ENCODE assay signal across 27 cellular contexts in the genomic region with DNA sequence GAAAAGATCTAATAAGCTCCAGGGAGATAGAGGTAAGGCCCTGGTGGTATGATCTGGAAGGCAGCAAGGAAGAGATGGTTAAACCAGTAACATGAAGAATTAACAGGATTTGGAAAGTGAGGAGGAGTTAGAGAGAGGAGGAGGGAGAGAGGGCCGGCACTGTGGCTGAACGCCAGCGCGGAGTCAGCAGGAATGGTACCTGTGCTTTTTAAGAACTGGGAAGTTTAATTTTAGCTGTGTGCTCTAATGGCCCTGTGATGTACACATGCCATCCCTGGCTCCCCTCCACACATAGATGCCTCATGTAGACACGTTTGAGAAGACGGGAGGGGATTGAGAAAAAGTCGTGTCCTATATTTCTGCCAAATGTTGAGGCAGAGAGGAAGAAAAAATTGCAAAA. TPM values are rescaled to one million over a fixed set of nuclear protein-coding genes. Genes with fewer than 3 reads are reported as not detected.
"Had no signal": no experiment of that assay in that cellular context is flagged by ENCODE, and none has a peak within 500 bp of the region (broad histone marks: within the 10 kb centered on the region; RNA-seq: fewer than 3 reads in every experiment).

No MANE protein-coding gene starts in this region.

- ATAC-seq: activated T-cell treated with anti-CD3 and anti-CD28 coated beads, Interleukin-2, amount 50 U/mL, for 72 hours; Panc1 had no signal

- H3K27ac ChIP-seq: brain microvascular endothelial cell, cardiac muscle cell, RWPE1 had no signal

- H3K27ac Mint-ChIP-seq: activated B cell treated with CpG ODN at 0.5 μM for 24 hours; activated CD4-positive, alpha-beta T cell treated with anti-CD3 and anti-CD28 coated beads, Interleukin-2, amount 10 ng/mL, durations not matched to agents 24 days and 14 days; activated naive CD4-positive, alpha-beta T cell treated with anti-CD3 and anti-CD28 coated beads, Interleukin-2, amount 10 ng/mL, durations not matched to agents 7 days and 5 days; activated naive CD8-positive, alpha-beta T cell treated with anti-CD3 and anti-CD28 coated beads for 36 hours; activated T-cell treated with anti-CD3 and anti-CD28 coated beads, Interleukin-2, amount 50 U/mL, for 72 hours; activated T-helper 2 cell treated with anti-CD3 and anti-CD28 coated beads, Interferon-gamma antibody, Interleukin-2, Interleukin-4, amounts not matched to agents 10 μg/mL and 5 μg/mL and 100 μg/mL, durations not matched to agents 14 hours and 24 hours and 36 hours; T-helper 1 cell treated with Interleukin-12 subunit alpha and Interleukin-12 subunit beta and Interleukin-4 antibody, amounts not matched to agents 30 μg/mL and 1 μg/mL, for 36 hours had no signal

- H3K4me3 ChIP-seq: cardiac muscle cell had no signal

- H3K4me1 Mint-ChIP-seq: activated CD4-positive, alpha-beta T cell treated with anti-CD3 and anti-CD28 coated beads, Interleukin-2, amount 10 ng/mL, durations not matched to agents 24 days and 14 days; activated naive CD4-positive, alpha-beta T cell treated with anti-CD3 and anti-CD28 coated beads, Interleukin-2, amount 10 ng/mL, durations not matched to agents 7 days and 5 days; activated naive CD8-positive, alpha-beta T cell treated with anti-CD3 and anti-CD28 coated beads for 36 hours had no signal

- H3K27me3 ChIP-seq: brain microvascular endothelial cell, cardiac muscle cell had no signal

- H3K4me3 Mint-ChIP-seq: activated B cell treated with CpG ODN at 0.5 μM for 24 hours; activated CD4-positive, alpha-beta T cell treated with anti-CD3 and anti-CD28 coated beads, Interleukin-2, amount 10 ng/mL, durations not matched to agents 24 days and 14 days; activated naive CD4-positive, alpha-beta T cell treated with anti-CD3 and anti-CD28 coated beads, Interleukin-2, amount 10 ng/mL, durations not matched to agents 7 days and 5 days; activated naive CD8-positive, alpha-beta T cell treated with anti-CD3 and anti-CD28 coated beads for 36 hours; activated T-cell treated with anti-CD3 and anti-CD28 coated beads, Interleukin-2, amount 50 U/mL, for 72 hours; T-helper 1 cell treated with Interleukin-12 subunit alpha and Interleukin-12 subunit beta and Interleukin-4 antibody, amounts not matched to agents 30 μg/mL and 1 μg/mL, for 36 hours had no signal

- H3K36me3 ChIP-seq: brain microvascular endothelial cell, cardiac muscle cell had no signal

- DNase-seq: activated B cell treated with CpG ODN at 0.5 μM for 24 hours; activated CD4-positive, alpha-beta T cell treated with anti-CD3 and anti-CD28 coated beads for 1 hour; activated CD4-positive, alpha-beta T cell treated with anti-CD3 and anti-CD28 coated beads, Interleukin-2, amount 10 ng/mL, durations not matched to agents 24 days and 14 days; activated CD4-positive, alpha-beta T cell treated with anti-CD3 and anti-CD28 coated beads, Interleukin-2, amount 50 U/mL, for 48 hours; activated gamma-delta T cell treated with Interleukin-2 at 50 U/mL for 16 hours; activated naive CD4-positive, alpha-beta T cell treated with anti-CD3 and anti-CD28 coated beads, Interleukin-2, amount 10 ng/mL, durations not matched to agents 7 days and 5 days; activated naive CD8-positive, alpha-beta T cell treated with anti-CD3 and anti-CD28 coated beads for 36 hours; activated T-cell treated with anti-CD3 and anti-CD28 coated beads, Interleukin-2, amount 50 U/mL, for 72 hours; brain microvascular endothelial cell; IMR-90; Kasumi-1; KBM-7; NCI-H1048; NCI-H146; NCI-H187 treated with DMSO at 0.1 percent for 48 hours; NCI-H2081 treated with DMSO at 0.1 percent for 48 hours; NCI-H446; NCI-H524; NK-92 treated with Interleukin-12 subunit alpha and Interleukin-12 subunit beta, amount 100 ng/mL, for 24 hours; OCI-M1; SHP77 treated with DMSO at 0.1 percent for 48 hours had no signal

- H3K36me3 Mint-ChIP-seq: activated naive CD4-positive, alpha-beta T cell treated with anti-CD3 and anti-CD28 coated beads, Interleukin-2, amount 10 ng/mL, durations not matched to agents 7 days and 5 days; activated naive CD8-positive, alpha-beta T cell treated with anti-CD3 and anti-CD28 coated beads for 36 hours had no signal

- H3K9me3 Mint-ChIP-seq: activated B cell treated with CpG ODN at 0.5 μM for 24 hours; activated CD4-positive, alpha-beta T cell treated with anti-CD3 and anti-CD28 coated beads, Interleukin-2, amount 10 ng/mL, durations not matched to agents 24 days and 14 days; activated naive CD4-positive, alpha-beta T cell treated with anti-CD3 and anti-CD28 coated beads, Interleukin-2, amount 10 ng/mL, durations not matched to agents 7 days and 5 days; activated naive CD8-positive, alpha-beta T cell treated with anti-CD3 and anti-CD28 coated beads for 36 hours; activated T-cell treated with anti-CD3 and anti-CD28 coated beads, Interleukin-2, amount 50 U/mL, for 72 hours; activated T-helper 2 cell treated with anti-CD3 and anti-CD28 coated beads, Interferon-gamma antibody, Interleukin-2, Interleukin-4, amounts not matched to agents 10 μg/mL and 5 μg/mL and 100 μg/mL, durations not matched to agents 14 hours and 24 hours and 36 hours; T-helper 1 cell treated with Interleukin-12 subunit alpha and Interleukin-12 subunit beta and Interleukin-4 antibody, amounts not matched to agents 30 μg/mL and 1 μg/mL, for 36 hours had no signal

RNA-seq across cellular contexts. Expression of a gene that starts 13.8 kb away (rescaled TPM):
- total RNA-seq: activated B cell treated with CpG ODN at 0.5 μM for 24 hours; activated CD4-positive, alpha-beta T cell treated with anti-CD3 and anti-CD28 coated beads, Interleukin-2, amount 10 ng/mL, durations not matched to agents 24 days and 14 days; activated naive CD8-positive, alpha-beta T cell treated with anti-CD3 and anti-CD28 coated beads for 36 hours; activated T-cell treated with anti-CD3 and anti-CD28 coated beads, Interleukin-2, amount 50 U/mL, for 72 hours; activated T-helper 2 cell treated with anti-CD3 and anti-CD28 coated beads, Interferon-gamma antibody, Interleukin-2, Interleukin-4, amounts not matched to agents 10 μg/mL and 5 μg/mL and 100 μg/mL, durations not matched to agents 14 hours and 24 hours and 36 hours; IMR-90; SK-MEL-5 had no signal
- polyA plus RNA-seq: IMR-90 had no signal
